Comparison of ENCODE assay signal across 1 cellular context in genomic region chr9:69573666-69574456, GRCh38.
TF ChIP-seq lines count a peak whose summit lies in the region.

No MANE protein-coding gene starts in this region.

TF ChIP-seq in H1, 55 proteins besides CTCF, POLR2A, EP300 and RAD21 (continued from another document):
- no peak for TF ChIP-seq CHD7 (IDR thresholded peaks at IDR 0.05; ENCODE audit: insufficient replicate concordance, low read length)
- TF ChIP-seq HDAC6 (IDR thresholded peaks at IDR 0.05; ENCODE audit: low read depth, low read length) = no peak
- TF ChIP-seq MAFK (IDR thresholded peaks at IDR 0.05; ENCODE audit: low read depth, low read length) = no peak
- TF ChIP-seq RXRA (IDR thresholded peaks at IDR 0.05; ENCODE audit: insufficient read depth, low read depth, low read length) = no peak
- no peak for TF ChIP-seq NRF1 (IDR thresholded peaks at IDR 0.05; ENCODE audit: low read depth, low read length)
- TF ChIP-seq RBBP5 (IDR thresholded peaks at IDR 0.05; ENCODE audit: borderline replicate concordance, low read depth, low read length) = no peak
- TF ChIP-seq PHF8 (conservative IDR thresholded peaks at IDR 0.05; ENCODE audit: low read depth, low read length) = no peak
- TF ChIP-seq SP2 (IDR thresholded peaks at IDR 0.05; ENCODE audit: low read length) = no peak
- TF ChIP-seq ASH2L (IDR thresholded peaks at IDR 0.05; ENCODE audit: low read length) = no peak
- TF ChIP-seq CHD2 (IDR thresholded peaks at IDR 0.05; ENCODE audit: low read length) = no peak
- TF ChIP-seq EZH2 (IDR thresholded peaks at IDR 0.05; ENCODE audit: low read depth, low read length, severe bottlenecking) = no peak
- TF ChIP-seq CREB1 (IDR thresholded peaks at IDR 0.05) = no peak
- no peak for TF ChIP-seq TAF1 (IDR thresholded peaks at IDR 0.05; ENCODE audit: low read depth, low read length)
- no peak for TF ChIP-seq E2F6 (IDR thresholded peaks at IDR 0.05)
- no peak for TF ChIP-seq GABPA (IDR thresholded peaks at IDR 0.05; ENCODE audit: borderline replicate concordance, insufficient read depth, low read length)
- TF ChIP-seq RFX5 (IDR thresholded peaks at IDR 0.05; ENCODE audit: borderline replicate concordance, low read depth, low read length) = no peak
- no peak for TF ChIP-seq SIN3A (conservative IDR thresholded peaks at IDR 0.05 in 1 of 2, IDR thresholded peaks at IDR 0.05 in 1 of 2; ENCODE audit: low read depth in 1 of 2, low read length in 2 of 2)
